Comparison of ENCODE assay signal across 8 cellular contexts in the genomic region with DNA sequence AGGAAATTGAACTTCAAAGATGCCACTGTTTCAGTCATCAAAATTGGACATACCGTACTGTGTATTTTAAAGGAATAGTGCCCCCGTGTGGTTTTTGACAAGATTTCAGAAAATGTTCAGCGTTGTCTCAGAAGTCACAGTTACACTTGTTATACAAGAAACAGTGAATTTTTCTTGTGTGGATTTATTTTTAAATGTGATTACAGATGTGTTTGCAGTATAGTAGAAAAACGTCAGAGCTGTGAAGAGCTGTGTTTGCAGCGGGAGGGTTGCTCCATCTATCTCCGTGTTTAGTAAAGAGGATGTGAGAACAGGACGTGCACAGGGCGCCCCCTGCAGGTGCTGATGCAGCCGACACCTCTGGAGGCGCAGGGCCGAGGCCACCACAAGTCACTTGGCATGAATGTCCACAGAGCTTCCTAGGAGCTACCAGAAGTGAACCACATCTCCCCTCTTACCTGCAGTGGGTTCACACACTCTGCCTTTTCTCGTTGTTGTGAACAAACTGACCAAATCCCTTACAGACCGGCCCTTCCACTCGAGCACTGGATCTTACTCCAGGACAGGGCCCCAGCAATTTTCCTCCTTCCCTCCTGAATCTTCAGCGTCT.
A peak's percentile ranks its signal among the peaks of the same experiment; 100 is the strongest.
DNase-seq lines count a peak whose midpoint lies in the region; ATAC-seq, FAIRE-seq and TF ChIP-seq lines count a peak whose summit lies in the region.

No MANE protein-coding gene starts in this region.

- H3K4me1 ChIP-seq in right atrium auricular region = no peaks in the 10 kb centered on the region

- no peaks in the 10 kb centered on the region for H3K27me3 ChIP-seq in right atrium auricular region

- H3K36me3 ChIP-seq in right atrium auricular region = no peaks in the 10 kb centered on the region

- no peak for TF ChIP-seq POLR2A in GM12892 (IDR thresholded peaks at IDR 0.05; ENCODE audit: low read depth, low read length)

- DNase-seq in GM12892 (ENCODE audit: insufficient read length) (peak; percentile 29), NCI-H1417 treated with DMSO at 0.1 percent for 48 hours (lab: John Stamatoyannopoulos, UW) (peak; percentile 59), T-helper 1 cell (peak; percentile 45 to 82 (median 60)), amniotic epithelial cell (ENCODE audit: low read depth) (peak; percentile 44), right atrium auricular region (ENCODE audit: low spot score) (peak; percentile 90), retinal pigment epithelial cell (ENCODE audit: low read depth) (no peak), 8988T (no peak)

- H3K27ac ChIP-seq in right atrium auricular region = no peak overlapping the region

- H3K4me3 ChIP-seq in right atrium auricular region (peak overlapping the region; percentile 14 to 35), retinal pigment epithelial cell (ENCODE audit: low read length) (peak overlapping the region; percentile 42)

- FAIRE-seq in GM12892 (lab: Jason Lieb, UNC) = peak; percentile 97

- no peaks in the 10 kb centered on the region for H3K9me3 ChIP-seq in right atrium auricular region

- peak; percentile 83 for ATAC-seq in HG02852 (IDR thresholded peaks at IDR 0.05; ENCODE audit: unreplicated experiment)

- TF ChIP-seq CTCF in right atrium auricular region (IDR thresholded peaks at IDR 0.05) = peak; percentile 94 to 96
- peak; percentile 94 for TF ChIP-seq CTCF in retinal pigment epithelial cell (conservative IDR thresholded peaks at IDR 0.05; ENCODE audit: low read depth, low read length)

Comparison
In these comparisons a context has a peak if more than half of its experiments do, and no peak if none do; other contexts are left out.
1. DNase-seq: peak in GM12892 (single experiment), NCI-H1417 treated with DMSO at 0.1 percent for 48 hours (single experiment), T-helper 1 cell (5 of 5), amniotic epithelial cell (single experiment) and right atrium auricular region (single experiment); none in retinal pigment epithelial cell (single experiment) and 8988T (single experiment).